Comparison of ENCODE assay signal across 3 cellular contexts in genomic region chr11:45981826-45982225, GRCh38. TPM values are rescaled to one million over a fixed set of nuclear protein-coding genes. Genes with fewer than 3 reads are reported as not detected.
"Had no signal": no experiment of that assay in that cellular context is flagged by ENCODE, and none has a peak within 500 bp of the region (broad histone marks: within the 10 kb centered on the region; RNA-seq: fewer than 3 reads in every experiment).

No MANE protein-coding gene starts in this region.

RNA-seq across cellular contexts. Expression of gene LARGE2, which starts 59.4 kb away (rescaled TPM):
- total RNA-seq: fibroblast of lung, myocyte, sigmoid colon had no signal
